1 cellular context compared by ENCODE assay signal in genomic region chr22:19773470-19774040, GRCh38.
TF ChIP-seq lines count a peak whose summit lies in the region.

No MANE protein-coding gene starts in this region.

TF ChIP-seq in H1, 55 proteins besides CTCF, POLR2A, EP300 and RAD21:
- TF ChIP-seq NRF1 (IDR thresholded peaks at IDR 0.05; ENCODE audit: low read depth, low read length): no peak
TF ChIP-seq in H1: peak in this region for 0.
